Comparison of ENCODE assay signal across 15 cellular contexts in genomic region chr3:186152361-186152798, GRCh38.
DNase-seq lines count a peak whose midpoint lies in the region; ATAC-seq lines count a peak whose summit lies in the region.
"Had no signal": no experiment of that assay in that cellular context is flagged by ENCODE, and none has a peak within 500 bp of the region (broad histone marks: within the 10 kb centered on the region; RNA-seq: fewer than 3 reads in every experiment).

No MANE protein-coding gene starts in this region.

- no peak for DNase-seq in stimulated activated CD4-positive, alpha-beta T cell treated with anti-CD3 and anti-CD28 coated beads, Interleukin-15, amount 100 ng/mL, for 24 hours
- no peak for DNase-seq in activated T-cell treated with anti-CD3 and anti-CD28 coated beads, Interleukin-2, amount 50 U/mL, for 1 hour
- no peak for DNase-seq in SIG-M5 treated with dmso at 0.1 percent for 504 hours (lab: John Stamatoyannopoulos, UW; ENCODE audit: unreplicated experiment)
- no peak for DNase-seq in retina
- DNase-seq: activated CD8-positive, alpha-beta memory T cell treated with anti-CD3 and anti-CD28 coated beads for 24 hours; activated naive CD8-positive, alpha-beta T cell treated with anti-CD3 and anti-CD28 coated beads, Interleukin-2, amount 10 ng/mL, durations not matched to agents 7 days and 5 days; CD8-positive, alpha-beta memory T cell; cortex of kidney; NCI-H1930 had no signal

- no peak overlapping the region for H3K4me3 Mint-ChIP-seq in dendritic cell treated with granulocyte-macrophage colony-stimulating factor and Interleukin-4, amounts not matched to agents 40 ng/mL and 50 ng/mL, for 4 days
- H3K4me3 Mint-ChIP-seq: activated naive CD8-positive, alpha-beta T cell treated with anti-CD3 and anti-CD28 coated beads, Interleukin-2, amount 10 ng/mL, durations not matched to agents 7 days and 5 days; CD8-positive, alpha-beta memory T cell; neural crest cell; T-helper 1 cell treated with Interleukin-12 subunit alpha and Interleukin-12 subunit beta and Interleukin-4 antibody, amounts not matched to agents 30 μg/mL and 1 μg/mL, for 36 hours had no signal

- peak; percentile 14 for ATAC-seq in GM18867 (IDR thresholded peaks at IDR 0.05; ENCODE audit: unreplicated experiment)
- ATAC-seq in GM21576 (IDR thresholded peaks at IDR 0.05; ENCODE audit: unreplicated experiment): peak; percentile 8
- peak; percentile 7 for ATAC-seq in HG03196 (IDR thresholded peaks at IDR 0.05; ENCODE audit: unreplicated experiment)

- H3K27me3 Mint-ChIP-seq in dendritic cell treated with granulocyte-macrophage colony-stimulating factor and Interleukin-4, amounts not matched to agents 40 ng/mL and 50 ng/mL, for 4 days: peaks cover 22% of the 10 kb centered on the region

- peak overlapping the region; percentile 65 for H3K27ac Mint-ChIP-seq in dendritic cell treated with granulocyte-macrophage colony-stimulating factor and Interleukin-4, amounts not matched to agents 40 ng/mL and 50 ng/mL, for 4 days
- H3K27ac Mint-ChIP-seq: CD8-positive, alpha-beta memory T cell; T-helper 1 cell treated with Interleukin-12 subunit alpha and Interleukin-12 subunit beta and Interleukin-4 antibody, amounts not matched to agents 30 μg/mL and 1 μg/mL, for 36 hours had no signal

- intact Hi-C loops in dendritic cell treated with granulocyte-macrophage colony-stimulating factor and Interleukin-4, amounts not matched to agents 40 ng/mL and 50 ng/mL, for 4 days (cut with micrococcal nuclease): loop anchor here (2.0 kb wide), 2 partner anchors 32 to 58 kb away; no protein-coding TSS in a partner anchor

- peaks cover 39% of the 10 kb centered on the region for H3K4me1 Mint-ChIP-seq in dendritic cell treated with granulocyte-macrophage colony-stimulating factor and Interleukin-4, amounts not matched to agents 40 ng/mL and 50 ng/mL, for 4 days (ENCODE audit: low read depth)

- H3K9me3 Mint-ChIP-seq in dendritic cell treated with granulocyte-macrophage colony-stimulating factor and Interleukin-4, amounts not matched to agents 40 ng/mL and 50 ng/mL, for 4 days: no peaks in the 10 kb centered on the region
- H3K9me3 Mint-ChIP-seq: activated naive CD8-positive, alpha-beta T cell treated with anti-CD3 and anti-CD28 coated beads, Interleukin-2, amount 10 ng/mL, durations not matched to agents 7 days and 5 days; CD8-positive, alpha-beta memory T cell; neural crest cell; T-helper 1 cell treated with Interleukin-12 subunit alpha and Interleukin-12 subunit beta and Interleukin-4 antibody, amounts not matched to agents 30 μg/mL and 1 μg/mL, for 36 hours had no signal

- no peaks in the 10 kb centered on the region for H3K36me3 Mint-ChIP-seq in dendritic cell treated with granulocyte-macrophage colony-stimulating factor and Interleukin-4, amounts not matched to agents 40 ng/mL and 50 ng/mL, for 4 days (ENCODE audit: low read depth)
- H3K36me3 Mint-ChIP-seq: activated naive CD8-positive, alpha-beta T cell treated with anti-CD3 and anti-CD28 coated beads, Interleukin-2, amount 10 ng/mL, durations not matched to agents 7 days and 5 days; CD8-positive, alpha-beta memory T cell had no signal
